Comparison of ENCODE assay signal across 24 cellular contexts in genomic region chr1:219372916-219373615, GRCh38.
"Had no signal": no experiment of that assay in that cellular context is flagged by ENCODE, and none has a peak within 500 bp of the region (broad histone marks: within the 10 kb centered on the region; RNA-seq: fewer than 3 reads in every experiment).

No MANE protein-coding gene starts in this region.

- H3K4me1 ChIP-seq: colonic mucosa, esophagus squamous epithelium, gastroesophageal sphincter, heart left ventricle, parathyroid adenoma, tibial artery had no signal

- DNase-seq: activated CD4-positive, alpha-beta T cell treated with anti-CD3 and anti-CD28 coated beads for 4 hours; activated CD4-positive, alpha-beta T cell treated with anti-CD3 and anti-CD28 coated beads, Interleukin-2, amount 50 U/mL, for 48 hours; activated CD4-positive, CD25-positive, alpha-beta regulatory T cell; activated CD8-positive, alpha-beta memory T cell treated with anti-CD3 and anti-CD28 coated beads, Interleukin-2, amount 50 U/mL, for 48 hours; activated effector memory CD4-positive, alpha-beta T cell treated with Interleukin-2 at 50 U/mL for 16 hours; activated naive CD4-positive, alpha-beta T cell treated with anti-CD3 and anti-CD28 coated beads for 36 hours; activated T-cell treated with anti-CD3 and anti-CD28 coated beads, Interleukin-2, amount 50 U/mL, for 48 hours; amygdala; colonic mucosa; endodermal cell; esophagus squamous epithelium; heart left ventricle; left ventricle myocardium superior; mammary epithelial cell; right cardiac atrium; stimulated activated CD4-positive, alpha-beta T cell treated with anti-CD3 and anti-CD28 coated beads, Interleukin-1b, Interleukin-23, amount 100 ng/mL, for 48 hours; stimulated activated naive CD8-positive, alpha-beta T cell treated with anti-CD3 and anti-CD28 coated beads, Interleukin-15, amount 100 ng/mL, for 72 hours; tibial artery had no signal

- H3K4me3 Mint-ChIP-seq: activated naive CD4-positive, alpha-beta T cell treated with anti-CD3 and anti-CD28 coated beads for 36 hours; endodermal cell; natural killer cell treated with Interleukin-12 subunit alpha and Interleukin-12 subunit beta and Interleukin-15 and Interleukin-18, amount 100 ng/mL, for 72 hours; stimulated activated naive CD8-positive, alpha-beta T cell treated with anti-CD3 and anti-CD28 coated beads, Interleukin-15, amount 100 ng/mL, for 72 hours had no signal

- H3K9ac ChIP-seq: parathyroid adenoma had no signal

- H3K9me3 Mint-ChIP-seq: activated naive CD4-positive, alpha-beta T cell treated with anti-CD3 and anti-CD28 coated beads for 36 hours; endodermal cell; stimulated activated naive CD8-positive, alpha-beta T cell treated with anti-CD3 and anti-CD28 coated beads, Interleukin-15, amount 100 ng/mL, for 72 hours had no signal

- FAIRE-seq: bronchial epithelial cell, islet of Langerhans, urothelium cell line had no signal

- ATAC-seq: gastroesophageal sphincter; heart left ventricle; left ventricle myocardium superior; natural killer cell treated with Interleukin-12 subunit alpha and Interleukin-12 subunit beta and Interleukin-15 and Interleukin-18, amount 100 ng/mL, for 72 hours; right cardiac atrium; stimulated activated naive CD8-positive, alpha-beta T cell treated with anti-CD3 and anti-CD28 coated beads, Interleukin-15, amount 100 ng/mL, for 72 hours had no signal

- H3K27me3 ChIP-seq: colonic mucosa, esophagus squamous epithelium, gastroesophageal sphincter, heart left ventricle, tibial artery had no signal

- H3K4me3 ChIP-seq: colonic mucosa, esophagus squamous epithelium, gastroesophageal sphincter, heart left ventricle, tibial artery had no signal

- H3K9me3 ChIP-seq: colonic mucosa, esophagus squamous epithelium, gastroesophageal sphincter, heart left ventricle, tibial artery had no signal

- H3K27ac ChIP-seq: colonic mucosa, esophagus squamous epithelium, gastroesophageal sphincter, parathyroid adenoma, tibial artery had no signal

- H3K79me2 ChIP-seq: parathyroid adenoma had no signal

- H3K36me3 ChIP-seq: colonic mucosa, esophagus squamous epithelium, gastroesophageal sphincter, heart left ventricle, tibial artery had no signal

- H3K4me1 Mint-ChIP-seq: stimulated activated naive CD8-positive, alpha-beta T cell treated with anti-CD3 and anti-CD28 coated beads, Interleukin-15, amount 100 ng/mL, for 72 hours had no signal

- H3K27me3 Mint-ChIP-seq: natural killer cell treated with Interleukin-12 subunit alpha and Interleukin-12 subunit beta and Interleukin-15 and Interleukin-18, amount 100 ng/mL, for 72 hours; stimulated activated naive CD8-positive, alpha-beta T cell treated with anti-CD3 and anti-CD28 coated beads, Interleukin-15, amount 100 ng/mL, for 72 hours had no signal

- H3K27ac Mint-ChIP-seq: activated naive CD4-positive, alpha-beta T cell treated with anti-CD3 and anti-CD28 coated beads for 36 hours; endodermal cell; natural killer cell treated with Interleukin-12 subunit alpha and Interleukin-12 subunit beta and Interleukin-15 and Interleukin-18, amount 100 ng/mL, for 72 hours; stimulated activated naive CD8-positive, alpha-beta T cell treated with anti-CD3 and anti-CD28 coated beads, Interleukin-15, amount 100 ng/mL, for 72 hours had no signal

- H2AFZ ChIP-seq: parathyroid adenoma had no signal
